Comparison of ENCODE assay signal across 8 cellular contexts in the genomic region with DNA sequence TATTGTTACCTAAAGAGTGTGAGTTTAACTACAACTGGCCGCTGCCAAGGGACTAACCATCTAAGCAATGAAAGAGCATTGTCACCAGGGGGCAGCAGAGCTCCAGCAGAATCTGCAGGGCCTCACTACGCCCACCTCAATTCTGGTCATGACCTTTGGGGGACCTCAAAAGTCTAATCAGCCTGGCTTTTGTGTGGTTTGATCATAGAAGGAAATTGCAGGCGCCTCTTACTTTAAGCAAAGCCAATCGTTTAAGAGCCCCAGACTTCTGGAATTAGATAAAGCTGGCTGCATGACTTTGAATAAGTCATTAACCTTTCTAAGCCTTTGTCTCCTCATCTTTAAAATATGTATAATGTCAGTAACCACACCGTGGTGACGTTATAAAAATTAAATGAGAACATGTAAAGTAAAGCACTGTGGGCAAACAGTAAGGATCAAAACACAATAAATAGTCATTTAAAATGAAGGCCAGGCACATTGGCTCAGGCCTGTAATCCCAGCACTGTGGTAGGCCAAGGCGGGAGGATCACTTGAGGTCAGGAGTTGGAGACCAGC. TPM values are rescaled to one million over a fixed set of nuclear protein-coding genes. Genes with fewer than 3 reads are reported as not detected.
DNase-seq lines count a peak whose midpoint lies in the region; ATAC-seq, FAIRE-seq and TF ChIP-seq lines count a peak whose summit lies in the region.

No MANE protein-coding gene starts in this region.

- peaks cover 2% of the 10 kb centered on the region for H3K9me3 Mint-ChIP-seq in activated naive CD8-positive, alpha-beta T cell treated with anti-CD3 and anti-CD28 coated beads for 36 hours
- peaks cover 7% of the 10 kb centered on the region for H3K9me3 Mint-ChIP-seq in stimulated activated effector memory CD8-positive, alpha-beta T cell treated with anti-CD3 and anti-CD28 coated beads, Interleukin-12 subunit alpha, Interleukin-12 subunit beta, amount 100 ng/mL, for 72 hours

- no peaks in the 10 kb centered on the region for H3K9me3 ChIP-seq in kidney (ENCODE audit: control insufficient read depth in 1 of 2, low read length in 2 of 2)

- H3K36me3 ChIP-seq in kidney (ENCODE audit: control insufficient read depth in 1 of 2, insufficient read depth in 2 of 2, low read length in 2 of 2), result no peaks in the 10 kb centered on the region

- H3K4me1 ChIP-seq in kidney (ENCODE audit: control insufficient read depth in 1 of 2, insufficient read depth in 1 of 2, low read depth in 1 of 2, low read length in 2 of 2), result no peaks in the 10 kb centered on the region

- intact Hi-C loops in kidney (cut with DNase I), result no loop called here

- no peak overlapping the region for H3K27ac Mint-ChIP-seq in activated naive CD8-positive, alpha-beta T cell treated with anti-CD3 and anti-CD28 coated beads for 36 hours
- H3K27ac Mint-ChIP-seq in stimulated activated effector memory CD8-positive, alpha-beta T cell treated with anti-CD3 and anti-CD28 coated beads, Interleukin-12 subunit alpha, Interleukin-12 subunit beta, amount 100 ng/mL, for 72 hours, result no peak overlapping the region

- H3K36me3 Mint-ChIP-seq in activated naive CD8-positive, alpha-beta T cell treated with anti-CD3 and anti-CD28 coated beads for 36 hours, result no peaks in the 10 kb centered on the region
- no peaks in the 10 kb centered on the region for H3K36me3 Mint-ChIP-seq in stimulated activated effector memory CD8-positive, alpha-beta T cell treated with anti-CD3 and anti-CD28 coated beads, Interleukin-12 subunit alpha, Interleukin-12 subunit beta, amount 100 ng/mL, for 72 hours

- no peak overlapping the region for H3K4me3 ChIP-seq in kidney (ENCODE audit: low read length in 2 of 2)

- DNase-seq in CD1c-positive myeloid dendritic cell (ENCODE audit: extremely low spot score) (peak; percentile 53), GM18507 (ENCODE audit: extremely low spot score, insufficient read length, low read depth) (peak; percentile 15), NCI-H69 (lab: John Stamatoyannopoulos, UW) (peak; percentile 67), kidney (no peak), SKM-1 (lab: John Stamatoyannopoulos, UW; ENCODE audit: unreplicated experiment) (no peak), NCI-H2081 (lab: John Stamatoyannopoulos, UW) (no peak)
- peak; percentile 46 for DNase-seq in activated naive CD8-positive, alpha-beta T cell treated with anti-CD3 and anti-CD28 coated beads for 36 hours
- peak; percentile 2 to 52 for DNase-seq in stimulated activated effector memory CD8-positive, alpha-beta T cell treated with anti-CD3 and anti-CD28 coated beads, Interleukin-12 subunit alpha, Interleukin-12 subunit beta, amount 100 ng/mL, for 72 hours (ENCODE audit: low spot score in 2 of 2)

- no peak for ATAC-seq in stimulated activated effector memory CD8-positive, alpha-beta T cell treated with anti-CD3 and anti-CD28 coated beads, Interleukin-12 subunit alpha, Interleukin-12 subunit beta, amount 100 ng/mL, for 72 hours

- peak; percentile 29 for FAIRE-seq in GM18507 (lab: Jason Lieb, UNC)
- no peak for FAIRE-seq in kidney (lab: Jason Lieb, UNC)

- no peak overlapping the region for H3K27ac ChIP-seq in kidney (ENCODE audit: low read depth in 2 of 2, low read length in 2 of 2)

- peak; percentile 62 for TF ChIP-seq CTCF in kidney (IDR thresholded peaks at IDR 0.05; ENCODE audit: borderline replicate concordance, extremely low read depth, insufficient read depth)

- peaks cover 9% of the 10 kb centered on the region for H3K27me3 Mint-ChIP-seq in activated naive CD8-positive, alpha-beta T cell treated with anti-CD3 and anti-CD28 coated beads for 36 hours

- no peaks in the 10 kb centered on the region for H3K4me1 Mint-ChIP-seq in activated naive CD8-positive, alpha-beta T cell treated with anti-CD3 and anti-CD28 coated beads for 36 hours
- no peaks in the 10 kb centered on the region for H3K4me1 Mint-ChIP-seq in stimulated activated effector memory CD8-positive, alpha-beta T cell treated with anti-CD3 and anti-CD28 coated beads, Interleukin-12 subunit alpha, Interleukin-12 subunit beta, amount 100 ng/mL, for 72 hours

- H3K4me3 Mint-ChIP-seq in activated naive CD8-positive, alpha-beta T cell treated with anti-CD3 and anti-CD28 coated beads for 36 hours, result no peak overlapping the region
- no peak overlapping the region for H3K4me3 Mint-ChIP-seq in stimulated activated effector memory CD8-positive, alpha-beta T cell treated with anti-CD3 and anti-CD28 coated beads, Interleukin-12 subunit alpha, Interleukin-12 subunit beta, amount 100 ng/mL, for 72 hours

- H3K9ac ChIP-seq in kidney (ENCODE audit: low read length in 2 of 2), result no peak overlapping the region

RNA-seq across cellular contexts. Expression of a gene that starts 58.6 kb away (rescaled TPM):
- total RNA-seq in activated naive CD8-positive, alpha-beta T cell treated with anti-CD3 and anti-CD28 coated beads for 36 hours, result not detected
- 18.0 TPM for total RNA-seq in kidney
- 10.5 TPM for polyA plus RNA-seq in kidney (ENCODE audit: insufficient read depth, low read depth, low replicate concordance)

Comparison
In these comparisons a context has a peak if more than half of its experiments do, and no peak if none do; other contexts are left out.
1. DNase-seq: peak in CD1c-positive myeloid dendritic cell (single experiment), GM18507 (single experiment), NCI-H69 (single experiment), activated naive CD8-positive, alpha-beta T cell treated with anti-CD3 and anti-CD28 coated beads for 36 hours (single experiment) and stimulated activated effector memory CD8-positive, alpha-beta T cell treated with anti-CD3 and anti-CD28 coated beads, Interleukin-12 subunit alpha, Interleukin-12 subunit beta, amount 100 ng/mL, for 72 hours (2 of 2); none in kidney (single experiment), SKM-1 (single experiment) and NCI-H2081 (0 of 2).
2. RNA of a gene that starts 58.6 kb away (total RNA-seq): 18.0 TPM in kidney (single experiment); not detected in activated naive CD8-positive, alpha-beta T cell treated with anti-CD3 and anti-CD28 coated beads for 36 hours; every median in the first group is over 10 times any median in the second.